Comparison of ENCODE assay signal across 9 cellular contexts in genomic region chr11:313304-313786, GRCh38. TPM values are rescaled to one million over a fixed set of nuclear protein-coding genes. Genes with fewer than 3 reads are reported as not detected.
DNase-seq lines count a peak whose midpoint lies in the region; ATAC-seq, FAIRE-seq and TF ChIP-seq lines count a peak whose summit lies in the region.
"Had no signal": no experiment of that assay in that cellular context is flagged by ENCODE, and none has a peak within 500 bp of the region (broad histone marks: within the 10 kb centered on the region; RNA-seq: fewer than 3 reads in every experiment).

No MANE protein-coding gene starts in this region.

- peaks cover 7 to 20% of the 10 kb centered on the region in 2 donors for H3K4me1 ChIP-seq in kidney (ENCODE audit: control insufficient read depth in 1 of 2, insufficient read depth in 1 of 2, low read depth in 1 of 2, low read length in 2 of 2)
- peaks cover 15 to 50% of the 10 kb centered on the region in 2 donors for H3K4me1 ChIP-seq in thoracic aorta (ENCODE audit: control insufficient read depth in 1 of 2, low read depth in 2 of 2)

- no peak for ATAC-seq in activated CD4-positive, alpha-beta T cell treated with anti-CD3 and anti-CD28 coated beads for 36 hours
- ATAC-seq in activated naive CD4-positive, alpha-beta T cell treated with anti-CD3 and anti-CD28 coated beads, Interleukin-2, amount 50 U/mL, for 72 hours = no peak
- ATAC-seq in thoracic aorta (ENCODE audit: insufficient number of reproducible peaks, low FRiP score, low read depth) = no peak
- ATAC-seq in HG02678 (IDR thresholded peaks at IDR 0.05; ENCODE audit: unreplicated experiment) = no peak
- no peak for ATAC-seq in GM19395 (IDR thresholded peaks at IDR 0.05; ENCODE audit: unreplicated experiment)
- ATAC-seq in GM19023 (IDR thresholded peaks at IDR 0.05; ENCODE audit: unreplicated experiment) = no peak

- H3K27ac ChIP-seq in kidney (ENCODE audit: low read depth in 2 of 2, low read length in 2 of 2) (peak overlapping the region; percentile 86 to 91), thoracic aorta (peak overlapping the region in 1 of 2 donors; percentile 68)

- H3K27ac Mint-ChIP-seq in activated CD4-positive, alpha-beta T cell treated with anti-CD3 and anti-CD28 coated beads for 36 hours = peak overlapping the region; percentile 99
- peak overlapping the region; percentile 92 to 99 for H3K27ac Mint-ChIP-seq in activated naive CD4-positive, alpha-beta T cell treated with anti-CD3 and anti-CD28 coated beads, Interleukin-2, amount 50 U/mL, for 72 hours

- H3K4me3 ChIP-seq in kidney (ENCODE audit: low read length in 2 of 2) (peak overlapping the region in 1 of 2 donors; percentile 82), thoracic aorta (peak overlapping the region; percentile 57)

- POLR2A ChIA-PET in activated CD4-positive, alpha-beta T cell treated with anti-CD3 and anti-CD28 coated beads for 36 hours (lab: Charles Lee) = no interaction called here

- H3K36me3 ChIP-seq in kidney (ENCODE audit: control insufficient read depth in 1 of 2, insufficient read depth in 2 of 2, low read length in 2 of 2) (no peaks in the 10 kb centered on the region), thoracic aorta (no peaks in the 10 kb centered on the region)

- H3K9ac ChIP-seq in kidney (ENCODE audit: low read length in 2 of 2) = peak overlapping the region; percentile 80

- FAIRE-seq in kidney (lab: Jason Lieb, UNC) = no peak

- no peaks in the 10 kb centered on the region for H3K27me3 ChIP-seq in thoracic aorta (replicated peaks; ENCODE audit: insufficient read depth)

- no peaks in the 10 kb centered on the region for H3K9me3 Mint-ChIP-seq in activated CD4-positive, alpha-beta T cell treated with anti-CD3 and anti-CD28 coated beads for 36 hours (ENCODE audit: low read depth)
- no peaks in the 10 kb centered on the region for H3K9me3 Mint-ChIP-seq in activated naive CD4-positive, alpha-beta T cell treated with anti-CD3 and anti-CD28 coated beads, Interleukin-2, amount 50 U/mL, for 72 hours

- H3K27me3 Mint-ChIP-seq in activated CD4-positive, alpha-beta T cell treated with anti-CD3 and anti-CD28 coated beads for 36 hours = no peaks in the 10 kb centered on the region

- peaks cover 29% of the 10 kb centered on the region for H3K4me1 Mint-ChIP-seq in activated CD4-positive, alpha-beta T cell treated with anti-CD3 and anti-CD28 coated beads for 36 hours

- CTCF ChIA-PET in activated CD4-positive, alpha-beta T cell treated with anti-CD3 and anti-CD28 coated beads for 36 hours (lab: Charles Lee) = interaction anchor here (1.3 to 1.7 kb wide), 2 partner anchors 26 to 135 kb away, joined by 6 to 9 read pairs; no protein-coding TSS in a partner anchor

- peak; percentile 46 for DNase-seq in activated CD4-positive, alpha-beta T cell treated with anti-CD3 and anti-CD28 coated beads for 36 hours
- no peak for DNase-seq in activated CD4-positive, alpha-beta T cell treated with anti-CD3 and anti-CD28 coated beads for 48 hours
- DNase-seq in activated naive CD4-positive, alpha-beta T cell treated with anti-CD3 and anti-CD28 coated beads, Interleukin-2, amount 50 U/mL, for 72 hours (ENCODE audit: low spot score in 2 of 2) = no peak
- DNase-seq in kidney (peak; percentile 75), thoracic aorta (ENCODE audit: low spot score) (no peak)

- peak overlapping the region; percentile 95 for H3K4me3 Mint-ChIP-seq in activated CD4-positive, alpha-beta T cell treated with anti-CD3 and anti-CD28 coated beads for 36 hours

- TF ChIP-seq CTCF in kidney (IDR thresholded peaks at IDR 0.05; ENCODE audit: borderline replicate concordance, extremely low read depth, insufficient read depth) (no peak), thoracic aorta (IDR thresholded peaks at IDR 0.05) (no peak)

- H3K36me3 Mint-ChIP-seq in activated CD4-positive, alpha-beta T cell treated with anti-CD3 and anti-CD28 coated beads for 36 hours (ENCODE audit: low read depth) = peaks cover 50% of the 10 kb centered on the region
- peaks cover 56% of the 10 kb centered on the region in 2 donors for H3K36me3 Mint-ChIP-seq in activated naive CD4-positive, alpha-beta T cell treated with anti-CD3 and anti-CD28 coated beads, Interleukin-2, amount 50 U/mL, for 72 hours

- H3K9me3 ChIP-seq in kidney (ENCODE audit: control insufficient read depth in 1 of 2, low read length in 2 of 2) = no peaks in the 10 kb centered on the region
- H3K9me3 ChIP-seq in thoracic aorta = no peaks in the 10 kb centered on the region

- intact Hi-C loops in activated CD4-positive, alpha-beta T cell treated with anti-CD3 and anti-CD28 coated beads for 36 hours (cut with DNase I, micrococcal nuclease) = loop anchor here (1.0 to 5.0 kb wide), 6 partner anchors 13 to 484 kb away; partner anchors contain the start of genes BET1L (in 1 of the 2), PSMD13 (in 1 of the 2), RIC8A (in 1 of the 2) and SIRT3 (in 1 of the 2)
- intact Hi-C loops in kidney (cut with DNase I) = no loop called here

RNA-seq across cellular contexts. Expression of gene IFITM1, which starts 0.5 kb away (rescaled TPM):
- total RNA-seq in activated CD4-positive, alpha-beta T cell treated with anti-CD3 and anti-CD28 coated beads for 36 hours = 100 to 1,000 TPM; 248 to 285 TPM
- 100 to 1,000 TPM in 1 of 2 donors, 10 to 100 TPM in 1; 91.3 to 436 TPM for total RNA-seq in activated naive CD4-positive, alpha-beta T cell treated with anti-CD3 and anti-CD28 coated beads, Interleukin-2, amount 50 U/mL, for 72 hours
- total RNA-seq in kidney = 440 TPM
- 248 TPM for polyA plus RNA-seq in kidney (ENCODE audit: insufficient read depth, low read depth, low replicate concordance)
- total RNA-seq in thoracic aorta = 100 to 1,000 TPM; 182 to 220 TPM

RNA-seq across cellular contexts. Expression of gene IFITM2, which starts 5.7 kb away (rescaled TPM):
- total RNA-seq in activated CD4-positive, alpha-beta T cell treated with anti-CD3 and anti-CD28 coated beads for 36 hours = 100 to 1,000 TPM; 451 to 474 TPM
- 100 to 1,000 TPM; 385 to 785 TPM for total RNA-seq in activated naive CD4-positive, alpha-beta T cell treated with anti-CD3 and anti-CD28 coated beads, Interleukin-2, amount 50 U/mL, for 72 hours
- total RNA-seq in kidney (1,111 TPM), thoracic aorta (100 to 1,000 TPM; 275 to 477 TPM)
- polyA plus RNA-seq in kidney (ENCODE audit: insufficient read depth, low read depth, low replicate concordance) = 814 TPM

RNA-seq across cellular contexts. Expression of gene IFITM3, which starts 7.3 kb away (rescaled TPM):
- 100 to 1,000 TPM in 1 of 2 experiments, 10 to 100 TPM in 1; 77.5 to 122 TPM for total RNA-seq in activated CD4-positive, alpha-beta T cell treated with anti-CD3 and anti-CD28 coated beads for 36 hours
- 100 to 1,000 TPM in 1 of 2 donors, 10 to 100 TPM in 1; 51.8 to 139 TPM for total RNA-seq in activated naive CD4-positive, alpha-beta T cell treated with anti-CD3 and anti-CD28 coated beads, Interleukin-2, amount 50 U/mL, for 72 hours
- 1,286 TPM for total RNA-seq in kidney
- polyA plus RNA-seq in kidney (ENCODE audit: insufficient read depth, low read depth, low replicate concordance) = 1,281 TPM
- total RNA-seq in thoracic aorta = 100 to 1,000 TPM; 275 to 514 TPM

RNA-seq across cellular contexts. Expression of gene IFITM5, which starts 14.0 kb away (rescaled TPM):
- total RNA-seq in activated CD4-positive, alpha-beta T cell treated with anti-CD3 and anti-CD28 coated beads for 36 hours = not detected
- not detected for total RNA-seq in activated naive CD4-positive, alpha-beta T cell treated with anti-CD3 and anti-CD28 coated beads, Interleukin-2, amount 50 U/mL, for 72 hours
- total RNA-seq in kidney (not detected), thoracic aorta (not detected)
- not detected for polyA plus RNA-seq in kidney (ENCODE audit: insufficient read depth, low read depth, low replicate concordance)
- total RNA-seq: HT1080 had no signal

RNA-seq across cellular contexts. Expression of gene PGGHG, which starts 24.4 kb away (rescaled TPM):
- 10 to 100 TPM; 73.4 to 82.3 TPM for total RNA-seq in activated CD4-positive, alpha-beta T cell treated with anti-CD3 and anti-CD28 coated beads for 36 hours
- 100 to 1,000 TPM in 1 of 2 donors, 10 to 100 TPM in 1; 97.8 to 695 TPM for total RNA-seq in activated naive CD4-positive, alpha-beta T cell treated with anti-CD3 and anti-CD28 coated beads, Interleukin-2, amount 50 U/mL, for 72 hours
- total RNA-seq in kidney (64.1 TPM), thoracic aorta (10 to 100 TPM; 54.2 to 68.8 TPM)
- 16.1 TPM for polyA plus RNA-seq in kidney (ENCODE audit: insufficient read depth, low read depth, low replicate concordance)

Comparison
In these comparisons a context has a peak if more than half of its experiments do, and no peak if none do; other contexts are left out.
1. DNase-seq: peak in activated CD4-positive, alpha-beta T cell treated with anti-CD3 and anti-CD28 coated beads for 36 hours (single experiment) and kidney (single experiment); none in activated CD4-positive, alpha-beta T cell treated with anti-CD3 and anti-CD28 coated beads for 48 hours (single experiment), activated naive CD4-positive, alpha-beta T cell treated with anti-CD3 and anti-CD28 coated beads, Interleukin-2, amount 50 U/mL, for 72 hours (0 of 2) and thoracic aorta (single experiment).